Comparison of ENCODE assay signal across 24 cellular contexts in genomic region chr2:27010139-27010538, GRCh38.
"Had no signal": no experiment of that assay in that cellular context is flagged by ENCODE, and none has a peak within 500 bp of the region (broad histone marks: within the 10 kb centered on the region; RNA-seq: fewer than 3 reads in every experiment).

No MANE protein-coding gene starts in this region.

- H3K4me1 ChIP-seq: upper lobe of right lung had no signal

- H3K27ac ChIP-seq: brain microvascular endothelial cell, esophagus muscularis mucosa, right atrium auricular region, upper lobe of right lung had no signal

- DNase-seq: activated CD4-positive, alpha-beta memory T cell treated with anti-CD3 and anti-CD28 coated beads, Interleukin-2, amount 10 ng/mL, durations not matched to agents 7 days and 5 days; activated CD4-positive, alpha-beta T cell treated with anti-CD3 and anti-CD28 coated beads for 48 hours; activated CD4-positive, CD25-positive, alpha-beta regulatory T cell; activated naive CD4-positive, alpha-beta T cell treated with anti-CD3 and anti-CD28 coated beads for 36 hours; activated naive CD8-positive, alpha-beta T cell treated with anti-CD3 and anti-CD28 coated beads, Interleukin-2, amount 50 U/mL, for 24 hours; activated T-cell treated with anti-CD3 and anti-CD28 coated beads, Interleukin-2, amount 50 U/mL, for 4 hours; anterior cingulate cortex; brain microvascular endothelial cell; cortex of kidney; effector CD4-positive, alpha-beta T cell; hippocampal formation; islet precursor cell; left colon; nephron progenitor cell; occipital lobe; stimulated activated CD4-positive, alpha-beta T cell treated with anti-CD3 and anti-CD28 coated beads, Interleukin-12 subunit alpha, Interleukin-12 subunit beta, amount 100 ng/mL, for 4 hours; stimulated activated CD4-positive, alpha-beta T cell treated with anti-CD3 and anti-CD28 coated beads, Interleukin-1b, Interleukin-23, amount 100 ng/mL, for 48 hours; stimulated activated CD8-positive, alpha-beta memory T cell treated with anti-CD3 and anti-CD28 coated beads, Interleukin-4, amount 100 ng/mL, for 48 hours; stimulated activated naive CD4-positive, alpha-beta T cell; T1000; upper lobe of right lung had no signal

- H3K27me3 ChIP-seq: brain microvascular endothelial cell, esophagus muscularis mucosa, right atrium auricular region, upper lobe of right lung had no signal

- H3K9me3 ChIP-seq: esophagus muscularis mucosa, right atrium auricular region, upper lobe of right lung had no signal

- ATAC-seq: activated naive CD8-positive, alpha-beta T cell treated with anti-CD3 and anti-CD28 coated beads, Interleukin-2, amount 50 U/mL, for 24 hours; activated T-cell treated with anti-CD3 and anti-CD28 coated beads, Interleukin-2, amount 50 U/mL, for 4 hours had no signal

- H3K36me3 ChIP-seq: brain microvascular endothelial cell, esophagus muscularis mucosa, right atrium auricular region, upper lobe of right lung had no signal

- H3K4me3 ChIP-seq: esophagus muscularis mucosa, lung, right atrium auricular region, upper lobe of right lung had no signal
